In the genomic region with DNA sequence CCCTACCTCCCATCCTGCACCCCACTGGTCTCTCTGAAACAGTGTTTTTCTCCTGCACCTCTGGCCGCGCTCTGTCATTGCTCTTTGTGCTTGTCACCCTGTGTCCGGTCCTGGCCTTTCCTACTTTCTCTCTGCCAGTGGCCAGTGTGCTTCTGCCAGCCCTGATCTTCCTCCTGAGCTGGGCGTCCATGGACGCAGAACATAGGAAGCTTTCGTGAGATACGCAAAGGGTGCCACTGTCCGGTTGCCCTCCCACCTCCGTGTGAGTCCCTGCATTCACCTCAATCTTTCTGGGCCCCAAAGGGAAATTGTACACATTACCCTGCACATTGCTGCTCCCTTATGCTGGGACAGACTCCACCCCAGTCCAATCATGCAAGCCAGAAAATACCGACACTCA, we compare ENCODE assay signal across 35 cellular contexts.
"Had no signal": no experiment of that assay in that cellular context is flagged by ENCODE, and none has a peak within 500 bp of the region (broad histone marks: within the 10 kb centered on the region; RNA-seq: fewer than 3 reads in every experiment).

No MANE protein-coding gene starts in this region.

- H3K4me3 ChIP-seq: adrenal gland, body of pancreas, coronary artery, dorsolateral prefrontal cortex, esophagus muscularis mucosa, gastrocnemius medialis had no signal

- DNase-seq: activated CD4-positive, alpha-beta memory T cell treated with anti-CD3 and anti-CD28 coated beads for 36 hours; activated CD4-positive, alpha-beta T cell treated with anti-CD3 and anti-CD28 coated beads for 36 hours; activated CD4-positive, alpha-beta T cell treated with anti-CD3 and anti-CD28 coated beads, Interleukin-2, amount 10 ng/mL, durations not matched to agents 24 days and 14 days; activated CD4-positive, CD25-positive, alpha-beta regulatory T cell; activated CD4-positive, CD25-positive, alpha-beta regulatory T cell treated with anti-CD3 and anti-CD28 coated beads, Interleukin-2, amount 50 U/mL, for 72 hours; activated CD8-positive, alpha-beta memory T cell treated with anti-CD3 and anti-CD28 coated beads, Interleukin-2, amount 10 ng/mL, durations not matched to agents 7 days and 5 days; activated CD8-positive, alpha-beta memory T cell treated with anti-CD3 and anti-CD28 coated beads, Interleukin-2, amount 50 U/mL, for 4 hours; activated CD8-positive, alpha-beta T cell treated with anti-CD3 and anti-CD28 coated beads, Interleukin-2, amount 10 ng/mL, durations not matched to agents 7 days and 5 days; activated effector memory CD4-positive, alpha-beta T cell treated with anti-CD3 and anti-CD28 coated beads, Interleukin-2, amount 50 U/mL, for 16 hours; activated naive CD4-positive, alpha-beta T cell treated with anti-CD3 and anti-CD28 coated beads for 36 hours; activated naive CD8-positive, alpha-beta T cell treated with anti-CD3 and anti-CD28 coated beads for 36 hours; activated naive CD8-positive, alpha-beta T cell treated with anti-CD3 and anti-CD28 coated beads, Interleukin-2, amount 50 U/mL, for 24 hours; activated T-cell treated with anti-CD3 and anti-CD28 coated beads, Interleukin-2, amount 50 U/mL, for 1 hour; activated T-cell treated with anti-CD3 and anti-CD28 coated beads, Interleukin-2, amount 50 U/mL, for 48 hours; adrenal gland; amygdala; aorta; body of pancreas; central memory CD4-positive, alpha-beta T cell; cerebellar nuclear complex; effector memory CD4-positive, alpha-beta T cell; erythroblast; foreskin keratinocyte; gastrocnemius medialis; T-helper 1 cell; T-helper 17 cell; T1000 had no signal

- H3K9me3 ChIP-seq: adrenal gland, body of pancreas, esophagus muscularis mucosa, gastrocnemius medialis had no signal

- H3K4me3 Mint-ChIP-seq: activated CD4-positive, alpha-beta memory T cell treated with anti-CD3 and anti-CD28 coated beads for 36 hours; activated CD4-positive, alpha-beta T cell treated with anti-CD3 and anti-CD28 coated beads for 36 hours; activated CD4-positive, alpha-beta T cell treated with anti-CD3 and anti-CD28 coated beads, Interleukin-2, amount 10 ng/mL, durations not matched to agents 24 days and 14 days; activated CD8-positive, alpha-beta memory T cell treated with anti-CD3 and anti-CD28 coated beads, Interleukin-2, amount 10 ng/mL, durations not matched to agents 7 days and 5 days; activated CD8-positive, alpha-beta T cell treated with anti-CD3 and anti-CD28 coated beads, Interleukin-2, amount 10 ng/mL, durations not matched to agents 7 days and 5 days; activated naive CD4-positive, alpha-beta T cell treated with anti-CD3 and anti-CD28 coated beads for 36 hours; activated naive CD4-positive, alpha-beta T cell treated with anti-CD3 and anti-CD28 coated beads, Interleukin-2, amount 50 U/mL, for 24 hours; activated naive CD8-positive, alpha-beta T cell treated with anti-CD3 and anti-CD28 coated beads for 36 hours; activated naive CD8-positive, alpha-beta T cell treated with anti-CD3 and anti-CD28 coated beads, Interleukin-2, amount 50 U/mL, for 24 hours; activated T-helper 1 cell treated with anti-CD3 and anti-CD28 coated beads, Interleukin-12 subunit alpha, Interleukin-12 subunit beta, Interleukin-2, Interleukin-4 antibody, amounts not matched to agents 30 ng/mL and 10 ng/mL and 1 ng/mL, durations not matched to agents 14 hours and 24 hours and 36 hours; dendritic cell treated with granulocyte-macrophage colony-stimulating factor and Interleukin-4, amounts not matched to agents 40 ng/mL and 50 ng/mL, for 4 days; T-helper 17 cell; T-helper 2 cell treated with Interferon-gamma antibody and Interleukin-4, amounts not matched to agents 5 μg/mL and 100 μg/mL, for 36 hours had no signal

- H3K4me1 Mint-ChIP-seq: activated CD4-positive, alpha-beta T cell treated with anti-CD3 and anti-CD28 coated beads for 36 hours; activated CD4-positive, alpha-beta T cell treated with anti-CD3 and anti-CD28 coated beads, Interleukin-2, amount 10 ng/mL, durations not matched to agents 24 days and 14 days; activated CD8-positive, alpha-beta memory T cell treated with anti-CD3 and anti-CD28 coated beads, Interleukin-2, amount 10 ng/mL, durations not matched to agents 7 days and 5 days; activated naive CD4-positive, alpha-beta T cell treated with anti-CD3 and anti-CD28 coated beads, Interleukin-2, amount 50 U/mL, for 24 hours; activated naive CD8-positive, alpha-beta T cell treated with anti-CD3 and anti-CD28 coated beads for 36 hours; activated naive CD8-positive, alpha-beta T cell treated with anti-CD3 and anti-CD28 coated beads, Interleukin-2, amount 50 U/mL, for 24 hours; T-helper 17 cell had no signal

- H3K27me3 Mint-ChIP-seq: activated CD4-positive, alpha-beta memory T cell treated with anti-CD3 and anti-CD28 coated beads for 36 hours; activated CD4-positive, alpha-beta T cell treated with anti-CD3 and anti-CD28 coated beads for 36 hours; activated CD4-positive, alpha-beta T cell treated with anti-CD3 and anti-CD28 coated beads, Interleukin-2, amount 10 ng/mL, durations not matched to agents 24 days and 14 days; activated CD8-positive, alpha-beta memory T cell treated with anti-CD3 and anti-CD28 coated beads, Interleukin-2, amount 10 ng/mL, durations not matched to agents 7 days and 5 days; activated naive CD4-positive, alpha-beta T cell treated with anti-CD3 and anti-CD28 coated beads, Interleukin-2, amount 50 U/mL, for 24 hours; activated naive CD8-positive, alpha-beta T cell treated with anti-CD3 and anti-CD28 coated beads for 36 hours; activated naive CD8-positive, alpha-beta T cell treated with anti-CD3 and anti-CD28 coated beads, Interleukin-2, amount 50 U/mL, for 24 hours; dendritic cell treated with granulocyte-macrophage colony-stimulating factor and Interleukin-4, amounts not matched to agents 40 ng/mL and 50 ng/mL, for 4 days; T-helper 17 cell had no signal

- H3K9me3 Mint-ChIP-seq: activated CD4-positive, alpha-beta memory T cell treated with anti-CD3 and anti-CD28 coated beads for 36 hours; activated CD4-positive, alpha-beta T cell treated with anti-CD3 and anti-CD28 coated beads, Interleukin-2, amount 10 ng/mL, durations not matched to agents 24 days and 14 days; activated naive CD4-positive, alpha-beta T cell treated with anti-CD3 and anti-CD28 coated beads for 36 hours; activated naive CD4-positive, alpha-beta T cell treated with anti-CD3 and anti-CD28 coated beads, Interleukin-2, amount 50 U/mL, for 24 hours; activated naive CD8-positive, alpha-beta T cell treated with anti-CD3 and anti-CD28 coated beads for 36 hours; activated naive CD8-positive, alpha-beta T cell treated with anti-CD3 and anti-CD28 coated beads, Interleukin-2, amount 50 U/mL, for 24 hours; activated T-helper 1 cell treated with anti-CD3 and anti-CD28 coated beads, Interleukin-12 subunit alpha, Interleukin-12 subunit beta, Interleukin-2, Interleukin-4 antibody, amounts not matched to agents 30 ng/mL and 10 ng/mL and 1 ng/mL, durations not matched to agents 14 hours and 24 hours and 36 hours; activated T-helper 2 cell treated with anti-CD3 and anti-CD28 coated beads, Interferon-gamma antibody, Interleukin-2, Interleukin-4, amounts not matched to agents 10 μg/mL and 5 μg/mL and 100 μg/mL, durations not matched to agents 14 hours and 24 hours and 36 hours; dendritic cell treated with granulocyte-macrophage colony-stimulating factor and Interleukin-4, amounts not matched to agents 40 ng/mL and 50 ng/mL, for 4 days; T-helper 2 cell treated with Interferon-gamma antibody and Interleukin-4, amounts not matched to agents 5 μg/mL and 100 μg/mL, for 36 hours had no signal

- H3K36me3 Mint-ChIP-seq: activated CD4-positive, alpha-beta memory T cell treated with anti-CD3 and anti-CD28 coated beads for 36 hours; activated CD8-positive, alpha-beta memory T cell treated with anti-CD3 and anti-CD28 coated beads, Interleukin-2, amount 10 ng/mL, durations not matched to agents 7 days and 5 days; activated naive CD4-positive, alpha-beta T cell treated with anti-CD3 and anti-CD28 coated beads, Interleukin-2, amount 50 U/mL, for 24 hours; activated naive CD8-positive, alpha-beta T cell treated with anti-CD3 and anti-CD28 coated beads for 36 hours had no signal

- H3K27me3 ChIP-seq: adrenal gland, body of pancreas, foreskin keratinocyte, gastrocnemius medialis had no signal

- H3K27ac ChIP-seq: adrenal gland, body of pancreas, coronary artery, dorsolateral prefrontal cortex, esophagus muscularis mucosa, foreskin keratinocyte, gastrocnemius medialis had no signal

- ATAC-seq: activated CD4-positive, alpha-beta T cell treated with anti-CD3 and anti-CD28 coated beads for 36 hours; activated CD8-positive, alpha-beta memory T cell treated with anti-CD3 and anti-CD28 coated beads, Interleukin-2, amount 10 ng/mL, durations not matched to agents 7 days and 5 days; activated CD8-positive, alpha-beta T cell treated with anti-CD3 and anti-CD28 coated beads, Interleukin-2, amount 10 ng/mL, durations not matched to agents 7 days and 5 days; activated naive CD8-positive, alpha-beta T cell treated with anti-CD3 and anti-CD28 coated beads, Interleukin-2, amount 50 U/mL, for 24 hours; body of pancreas; foreskin keratinocyte; gastrocnemius medialis; T-helper 17 cell had no signal

- H3K27ac Mint-ChIP-seq: activated CD4-positive, alpha-beta memory T cell treated with anti-CD3 and anti-CD28 coated beads for 36 hours; activated CD4-positive, alpha-beta T cell treated with anti-CD3 and anti-CD28 coated beads for 36 hours; activated CD4-positive, alpha-beta T cell treated with anti-CD3 and anti-CD28 coated beads, Interleukin-2, amount 10 ng/mL, durations not matched to agents 24 days and 14 days; activated CD8-positive, alpha-beta memory T cell treated with anti-CD3 and anti-CD28 coated beads, Interleukin-2, amount 10 ng/mL, durations not matched to agents 7 days and 5 days; activated CD8-positive, alpha-beta T cell treated with anti-CD3 and anti-CD28 coated beads, Interleukin-2, amount 10 ng/mL, durations not matched to agents 7 days and 5 days; activated naive CD4-positive, alpha-beta T cell treated with anti-CD3 and anti-CD28 coated beads for 36 hours; activated naive CD4-positive, alpha-beta T cell treated with anti-CD3 and anti-CD28 coated beads, Interleukin-2, amount 50 U/mL, for 24 hours; activated naive CD8-positive, alpha-beta T cell treated with anti-CD3 and anti-CD28 coated beads for 36 hours; activated naive CD8-positive, alpha-beta T cell treated with anti-CD3 and anti-CD28 coated beads, Interleukin-2, amount 50 U/mL, for 24 hours; activated T-helper 1 cell treated with anti-CD3 and anti-CD28 coated beads, Interleukin-12 subunit alpha, Interleukin-12 subunit beta, Interleukin-2, Interleukin-4 antibody, amounts not matched to agents 30 ng/mL and 10 ng/mL and 1 ng/mL, durations not matched to agents 14 hours and 24 hours and 36 hours; activated T-helper 2 cell treated with anti-CD3 and anti-CD28 coated beads, Interferon-gamma antibody, Interleukin-2, Interleukin-4, amounts not matched to agents 10 μg/mL and 5 μg/mL and 100 μg/mL, durations not matched to agents 14 hours and 24 hours and 36 hours; dendritic cell treated with granulocyte-macrophage colony-stimulating factor and Interleukin-4, amounts not matched to agents 40 ng/mL and 50 ng/mL, for 4 days; T-helper 17 cell; T-helper 2 cell treated with Interferon-gamma antibody and Interleukin-4, amounts not matched to agents 5 μg/mL and 100 μg/mL, for 36 hours had no signal

- H3K4me1 ChIP-seq: adrenal gland, body of pancreas, esophagus muscularis mucosa, foreskin keratinocyte, gastrocnemius medialis had no signal

- H3K36me3 ChIP-seq: adrenal gland, esophagus muscularis mucosa, gastrocnemius medialis had no signal
